ENCODE assay signal across 14 cellular contexts in the genomic region with DNA sequence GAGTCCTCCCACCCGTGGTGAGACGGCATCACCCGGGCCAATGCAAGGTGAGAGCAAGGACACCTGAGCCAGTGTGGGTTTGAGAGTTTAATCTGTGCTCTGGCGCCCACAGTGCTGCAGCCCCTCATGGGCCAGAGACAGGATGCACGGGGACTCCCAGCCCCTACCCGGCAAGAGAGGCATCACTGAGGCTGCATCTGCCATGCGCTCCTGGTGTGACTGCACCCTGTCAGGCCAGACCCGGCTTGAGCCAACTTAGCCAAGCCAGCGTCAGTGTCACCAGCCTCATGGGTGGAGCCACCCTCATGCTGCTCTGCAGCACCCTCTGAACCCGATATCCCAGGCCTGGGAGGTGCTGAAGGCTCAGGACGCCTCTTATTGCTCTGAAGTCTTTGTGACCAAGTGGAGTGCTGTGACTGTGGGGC. TPM values are rescaled to one million over a fixed set of nuclear protein-coding genes. Genes with fewer than 3 reads are reported as not detected.
DNase-seq lines count a peak whose midpoint lies in the region; ATAC-seq, FAIRE-seq and TF ChIP-seq lines count a peak whose summit lies in the region.
"Had no signal": no experiment of that assay in that cellular context is flagged by ENCODE, and none has a peak within 500 bp of the region (broad histone marks: within the 10 kb centered on the region; RNA-seq: fewer than 3 reads in every experiment).

No MANE protein-coding gene starts in this region.

- H3K27ac Mint-ChIP-seq in activated CD8-positive, alpha-beta T cell treated with anti-CD3 and anti-CD28 coated beads for 36 hours = peak overlapping the region; percentile 11

- CTCF ChIA-PET in activated CD8-positive, alpha-beta T cell treated with anti-CD3 and anti-CD28 coated beads for 36 hours (lab: Charles Lee) = no interaction called here

- H3K27me3 ChIP-seq in heart left ventricle (no peaks in the 10 kb centered on the region), upper lobe of right lung (no peaks in the 10 kb centered on the region)

- peak overlapping the region; percentile 38 for H3K4me3 Mint-ChIP-seq in activated CD8-positive, alpha-beta T cell treated with anti-CD3 and anti-CD28 coated beads for 36 hours

- H3K4me3 ChIP-seq in heart left ventricle (peak overlapping the region in 5 of 12 donors; percentile 64 to 97 (median 87)), kidney (ENCODE audit: low read length in 2 of 2) (no peak overlapping the region), upper lobe of right lung (no peak overlapping the region)

- no peak for FAIRE-seq in kidney (lab: Jason Lieb, UNC)

- H3K9me3 ChIP-seq in heart left ventricle = no peaks in the 10 kb centered on the region
- H3K9me3 ChIP-seq in kidney (ENCODE audit: control insufficient read depth in 1 of 2, low read length in 2 of 2) = no peaks in the 10 kb centered on the region
- H3K9me3 ChIP-seq in upper lobe of right lung = no peaks in the 10 kb centered on the region

- H3K4me1 ChIP-seq in heart left ventricle (peaks cover 14 to 58% (median 29%) of the 10 kb centered on the region in 12 donors), kidney (ENCODE audit: control insufficient read depth in 1 of 2, insufficient read depth in 1 of 2, low read depth in 1 of 2, low read length in 2 of 2) (peaks cover 15 to 27% of the 10 kb centered on the region in 2 donors), upper lobe of right lung (peaks cover 24% of the 10 kb centered on the region)

- H3K9ac ChIP-seq in kidney (ENCODE audit: low read length in 2 of 2) = no peak overlapping the region

- no peak for TF ChIP-seq POLR2A in heart left ventricle (IDR thresholded peaks at IDR 0.05)

- WGBS in heart left ventricle, 4 donors = 40 to 67% (median 64%) methylated on average over 5 to 11 of the region's 11 CpGs

- POLR2A ChIA-PET in activated CD8-positive, alpha-beta T cell treated with anti-CD3 and anti-CD28 coated beads for 36 hours (lab: Charles Lee) = interaction anchor here (1.2 to 10.2 kb wide), 2 partner anchors 51 to 57 kb away, joined by 4 to 95 read pairs; a partner anchor contains a TSS

- DNase-seq in heart left ventricle (no peak), Right ventricle myocardium inferior (ENCODE audit: missing footprints) (no peak), kidney (peak; percentile 65), upper lobe of right lung (no peak), ACHN (no peak)
- DNase-seq in activated CD8-positive, alpha-beta T cell treated with anti-CD3 and anti-CD28 coated beads for 36 hours = no peak
- DNase-seq: activated gamma-delta T cell treated with Interleukin-2 at 50 U/mL for 16 hours; COR-L47; effector CD8-positive, alpha-beta T cell; NCI-H526 treated with DMSO at 0.1 percent for 48 hours; T-helper 9 cell had no signal

- H3K36me3 ChIP-seq in heart left ventricle (peaks cover 0 to 41% (median 32%) of the 10 kb centered on the region in 9 donors), kidney (ENCODE audit: control insufficient read depth in 1 of 2, insufficient read depth in 2 of 2, low read length in 2 of 2) (peaks cover 0 to 4% of the 10 kb centered on the region in 2 donors), upper lobe of right lung (peaks cover 30% of the 10 kb centered on the region)

- H3K36me3 Mint-ChIP-seq in activated CD8-positive, alpha-beta T cell treated with anti-CD3 and anti-CD28 coated beads for 36 hours (ENCODE audit: low read depth) = peaks cover 43% of the 10 kb centered on the region

- no peaks in the 10 kb centered on the region for H3K27me3 Mint-ChIP-seq in activated CD8-positive, alpha-beta T cell treated with anti-CD3 and anti-CD28 coated beads for 36 hours

- ATAC-seq in heart left ventricle (peak in 2 of 4 donors; percentile 4 to 6), Right ventricle myocardium inferior (no peak), upper lobe of right lung (no peak), GM21360 (IDR thresholded peaks at IDR 0.05; ENCODE audit: unreplicated experiment) (no peak), HG02981 (IDR thresholded peaks at IDR 0.05; ENCODE audit: unreplicated experiment) (no peak)
- no peak for ATAC-seq in activated CD8-positive, alpha-beta T cell treated with anti-CD3 and anti-CD28 coated beads for 36 hours

- H3K27ac ChIP-seq in heart left ventricle (peak overlapping the region in 11 of 12 donors; percentile 69 to 94 (median 88)), kidney (ENCODE audit: low read depth in 2 of 2, low read length in 2 of 2) (peak overlapping the region in 1 of 2 donors; percentile 48), upper lobe of right lung (peak overlapping the region; percentile 82)

- H3K4me1 Mint-ChIP-seq in activated CD8-positive, alpha-beta T cell treated with anti-CD3 and anti-CD28 coated beads for 36 hours (ENCODE audit: low read depth) = peaks cover 28% of the 10 kb centered on the region

- in situ Hi-C loops in ACHN (cut with HindIII; ENCODE audit: low pct_ligation_motif_present, low pct_unique_long_range_greater_than_20kb, low sequenced_read_pairs) = no loop called here

- TF ChIP-seq CTCF in heart left ventricle (IDR thresholded peaks at IDR 0.05) (no peak), kidney (IDR thresholded peaks at IDR 0.05; ENCODE audit: borderline replicate concordance, extremely low read depth, insufficient read depth) (no peak), upper lobe of right lung (IDR thresholded peaks at IDR 0.05) (no peak)
- no peak for TF ChIP-seq CTCF in activated CD8-positive, alpha-beta T cell treated with anti-CD3 and anti-CD28 coated beads for 36 hours (IDR thresholded peaks at IDR 0.05)

- intact Hi-C loops in heart left ventricle (cut with DNase I) (loop anchor here in 1 of 10 donors (10.0 kb wide), 1 partner anchor 57 kb away; a partner anchor contains a TSS), Right ventricle myocardium inferior (cut with DNase I) (loop anchor here (5.0 kb wide), 1 partner anchor 250 kb away; a partner anchor contains a TSS), kidney (cut with DNase I) (no loop called here), upper lobe of right lung (cut with DNase I) (no loop called here)
- intact Hi-C loops in activated CD8-positive, alpha-beta T cell treated with anti-CD3 and anti-CD28 coated beads for 36 hours (cut with micrococcal nuclease) = no loop called here

- H3K9me3 Mint-ChIP-seq in activated CD8-positive, alpha-beta T cell treated with anti-CD3 and anti-CD28 coated beads for 36 hours = no peaks in the 10 kb centered on the region

RNA-seq across cellular contexts. Expression of a gene that starts 1.3 kb away (rescaled TPM):
- total RNA-seq in heart left ventricle (10 to 100 TPM in 2 of 9 donors, 1 to 10 TPM in 7; 1.7 to 11.7 (median 5.5) TPM), Right ventricle myocardium inferior (13.2 TPM), kidney (7.2 TPM), upper lobe of right lung (7.5 TPM)
- polyA plus RNA-seq in heart left ventricle (1 to 10 TPM; 3.8 to 7.6 TPM), kidney (ENCODE audit: insufficient read depth, low read depth, low replicate concordance) (8.2 TPM)
- 1 to 10 TPM; 6.6 to 6.9 TPM for total RNA-seq in activated CD8-positive, alpha-beta T cell treated with anti-CD3 and anti-CD28 coated beads for 36 hours

RNA-seq across cellular contexts. Expression of a gene that starts 2.7 kb away (rescaled TPM):
- total RNA-seq in heart left ventricle (10 to 100 TPM; 19.6 to 44.0 (median 33.8) TPM), Right ventricle myocardium inferior (35.1 TPM), kidney (13.5 TPM), upper lobe of right lung (15.0 TPM)
- polyA plus RNA-seq in heart left ventricle (10 to 100 TPM; 24.6 to 31.7 TPM), kidney (ENCODE audit: insufficient read depth, low read depth, low replicate concordance) (21.2 TPM)
- 10 to 100 TPM; 19.8 to 20.1 TPM for total RNA-seq in activated CD8-positive, alpha-beta T cell treated with anti-CD3 and anti-CD28 coated beads for 36 hours

RNA-seq across cellular contexts. Expression of a gene that starts 6.7 kb away (rescaled TPM):
- 10 to 100 TPM; 19.8 to 49.0 (median 22.8) TPM for total RNA-seq in heart left ventricle
- polyA plus RNA-seq in heart left ventricle = 10 to 100 TPM; 28.5 to 42.3 TPM
- total RNA-seq in Right ventricle myocardium inferior = 25.3 TPM
- total RNA-seq in activated CD8-positive, alpha-beta T cell treated with anti-CD3 and anti-CD28 coated beads for 36 hours = 10 to 100 TPM; 70.0 to 70.7 TPM
- total RNA-seq in kidney = 34.0 TPM
- 63.3 TPM for polyA plus RNA-seq in kidney (ENCODE audit: insufficient read depth, low read depth, low replicate concordance)
- total RNA-seq in upper lobe of right lung = 29.9 TPM

RNA-seq across cellular contexts. Expression of a gene that starts 11.5 kb away (rescaled TPM):
- 10 to 100 TPM in 8 of 9 donors, 1 to 10 TPM in 1; 8.4 to 27.3 (median 12.7) TPM for total RNA-seq in heart left ventricle
- 10 to 100 TPM; 17.3 to 20.4 TPM for polyA plus RNA-seq in heart left ventricle
- 14.1 TPM for total RNA-seq in Right ventricle myocardium inferior
- total RNA-seq in activated CD8-positive, alpha-beta T cell treated with anti-CD3 and anti-CD28 coated beads for 36 hours = 10 to 100 TPM; 19.4 to 21.1 TPM
- 26.0 TPM for total RNA-seq in kidney
- polyA plus RNA-seq in kidney (ENCODE audit: insufficient read depth, low read depth, low replicate concordance) = 13.6 TPM
- 22.6 TPM for total RNA-seq in upper lobe of right lung

RNA-seq across cellular contexts. Expression of a gene that starts 15.5 kb away (rescaled TPM):
- total RNA-seq in heart left ventricle (1 to 10 TPM in 8 of 9 donors, under 1 TPM in 1; 0.77 to 7.0 (median 2.1) TPM), Right ventricle myocardium inferior (5.8 TPM), kidney (0.66 TPM), upper lobe of right lung (0.06 TPM)
- polyA plus RNA-seq in heart left ventricle (1 to 10 TPM in 1 of 2 donors, under 1 TPM in 1; 0.37 to 4.0 TPM), kidney (ENCODE audit: insufficient read depth, low read depth, low replicate concordance) (0.30 TPM)
- total RNA-seq in activated CD8-positive, alpha-beta T cell treated with anti-CD3 and anti-CD28 coated beads for 36 hours = 1 to 10 TPM; 4.4 to 7.2 TPM
- total RNA-seq: subcutaneous adipose tissue had no signal
